Comparison of ENCODE assay signal across 9 cellular contexts in genomic region chr1:34929497-34929852, GRCh38. TPM values are rescaled to one million over a fixed set of nuclear protein-coding genes. Genes with fewer than 3 reads are reported as not detected.
DNase-seq lines count a peak whose midpoint lies in the region; ATAC-seq, FAIRE-seq and TF ChIP-seq lines count a peak whose summit lies in the region.
"Had no signal": no experiment of that assay in that cellular context is flagged by ENCODE, and none has a peak within 500 bp of the region (broad histone marks: within the 10 kb centered on the region; RNA-seq: fewer than 3 reads in every experiment).

TSS of gene DLGAP3 (minus strand) at chr1:34929650. CDS start at chr1:34905383, 24,267 bp downstream.

- no peak for TF ChIP-seq RAD21 in IMR-90 (IDR thresholded peaks at IDR 0.05; ENCODE audit: low read length)
- TF ChIP-seq RAD21 in liver (IDR thresholded peaks at IDR 0.05): no peak

- no peak within 1 kb of the TSS for H4K8ac ChIP-seq in IMR-90 (ENCODE audit: low read depth in 2 of 2, low read length in 2 of 2)

- H2AK9ac ChIP-seq in IMR-90 (replicated peaks; ENCODE audit: low read depth, low read length, poor library complexity): peak within 1 kb of the TSS; percentile 24

- no peak for TF ChIP-seq CTCF in BE2C (IDR thresholded peaks at IDR 0.05; ENCODE audit: low read depth, low read length)
- TF ChIP-seq CTCF in IMR-90 (conservative IDR thresholded peaks at IDR 0.05; ENCODE audit: low read depth, low read length): no peak
- no peak for TF ChIP-seq CTCF in liver (IDR thresholded peaks at IDR 0.05; ENCODE audit: low read depth, low read length, missing input control)

- peak within 1 kb of the TSS; percentile 24; the same call in 1 of the 2 replicates for H3K23ac ChIP-seq in IMR-90 (ENCODE audit: low read depth, low read length)

- H2BK15ac ChIP-seq in IMR-90 (ENCODE audit: low read depth, low read length): no peak within 1 kb of the TSS

- peak within 1 kb of the TSS; percentile 75 for H2AFZ ChIP-seq in IMR-90 (replicated peaks; ENCODE audit: low read length, poor library complexity)

- H3K27me3 ChIP-seq in BE2C: peaks cover 4% of the 10 kb centered on the region; the same call in 1 of the 2 replicates
- peaks cover 55% of the 10 kb centered on the region for H3K27me3 ChIP-seq in IMR-90 (ENCODE audit: control insufficient read depth, insufficient read depth, low read length)
- peaks cover 0 to 24% (median 5%) of the 10 kb centered on the region in 4 donors for H3K27me3 ChIP-seq in liver (ENCODE audit: control insufficient read depth in 4 of 4, insufficient read depth in 4 of 4, low read length in 3 of 4)

- H3K4me2 ChIP-seq in IMR-90 (ENCODE audit: low read depth, low read length): peak within 1 kb of the TSS; percentile 68; the same call in 1 of the 2 replicates

- POLR2A ChIA-PET in IMR-90 (lab: Charles Lee; ENCODE audit: unreplicated experiment): no interaction called here

- H3K18ac ChIP-seq in IMR-90 (ENCODE audit: low read depth, low read length): no peak within 1 kb of the TSS

- no peak for TF ChIP-seq POLR2A in IMR-90 (IDR thresholded peaks at IDR 0.05; ENCODE audit: low read depth, low read length)

- H3K4me1 Mint-ChIP-seq in activated T-helper 1 cell treated with anti-CD3 and anti-CD28 coated beads, Interleukin-12 subunit alpha, Interleukin-12 subunit beta, Interleukin-2, Interleukin-4 antibody, amounts not matched to agents 30 ng/mL and 10 ng/mL and 1 ng/mL, durations not matched to agents 14 hours and 24 hours and 36 hours (ENCODE audit: low read depth): peaks cover 7% of the 10 kb centered on the region

- H3K27me3 Mint-ChIP-seq in activated T-helper 1 cell treated with anti-CD3 and anti-CD28 coated beads, Interleukin-12 subunit alpha, Interleukin-12 subunit beta, Interleukin-2, Interleukin-4 antibody, amounts not matched to agents 30 ng/mL and 10 ng/mL and 1 ng/mL, durations not matched to agents 14 hours and 24 hours and 36 hours (ENCODE audit: insufficient read depth): peaks cover 68% of the 10 kb centered on the region

- no peak within 1 kb of the TSS for H3K9ac ChIP-seq in IMR-90 (ENCODE audit: low read depth, low read length)
- H3K9ac ChIP-seq in liver (ENCODE audit: low read depth in 1 of 2, low read length in 2 of 2): no peak within 1 kb of the TSS

- WGBS in IMR-90 (ENCODE audit: extremely low coverage in 2 of 2, insufficient read length in 1 of 2), 2 experiments: 0% methylated on average over 25 of the region's 50 CpGs; no CpG with 5 or more reads in 1 of the 2 experiments
- 1% methylated on average over 48 of the region's 50 CpGs for WGBS in liver

- H3K4ac ChIP-seq in IMR-90 (ENCODE audit: low read depth, low read length): no peak within 1 kb of the TSS

- H3K36me3 Mint-ChIP-seq in activated T-helper 1 cell treated with anti-CD3 and anti-CD28 coated beads, Interleukin-12 subunit alpha, Interleukin-12 subunit beta, Interleukin-2, Interleukin-4 antibody, amounts not matched to agents 30 ng/mL and 10 ng/mL and 1 ng/mL, durations not matched to agents 14 hours and 24 hours and 36 hours (ENCODE audit: low read depth): peaks cover 1% of the 10 kb centered on the region

- H3K9me1 ChIP-seq in IMR-90 (ENCODE audit: insufficient read depth, low read length): peaks cover 3% of the 10 kb centered on the region; the same call in 1 of the 2 replicates

- H3K79me1 ChIP-seq in IMR-90 (ENCODE audit: low read depth in 1 of 2, low read length in 2 of 2): no peaks in the 10 kb centered on the region

- H4K91ac ChIP-seq in IMR-90 (ENCODE audit: insufficient read depth, low read depth, low read length): no peak within 1 kb of the TSS

- H3K4me1 ChIP-seq in BE2C: no peaks in the 10 kb centered on the region
- H3K4me1 ChIP-seq in IMR-90 (ENCODE audit: control insufficient read depth, insufficient read depth, low read length): peaks cover 3% of the 10 kb centered on the region; the same call in 1 of the 2 replicates
- peaks cover 7 to 14% (median 10%) of the 10 kb centered on the region in 4 donors for H3K4me1 ChIP-seq in liver (ENCODE audit: control insufficient read depth in 4 of 4, insufficient read depth in 4 of 4, low read length in 3 of 4)

- no peak within 1 kb of the TSS for H3K27ac ChIP-seq in IMR-90 (ENCODE audit: insufficient read depth, low read length)
- no peak within 1 kb of the TSS for H3K27ac ChIP-seq in liver (ENCODE audit: low read depth in 1 of 2, low read length in 2 of 2)

- H3K9me3 ChIP-seq in BE2C: no peaks in the 10 kb centered on the region
- no peaks in the 10 kb centered on the region; the same call in 1 of the 2 replicates for H3K9me3 ChIP-seq in IMR-90 (ENCODE audit: control insufficient read depth, insufficient read depth, low read length)
- H3K9me3 ChIP-seq in liver (ENCODE audit: control insufficient read depth in 4 of 4, low read length in 3 of 4): no peaks in the 10 kb centered on the region

- CTCF ChIA-PET in IMR-90 (lab: Yijun Ruan, JAX): interaction anchor here (0.5 kb wide), 1 partner anchor 50 kb away, joined by 5 read pairs; no protein-coding TSS in a partner anchor

- peak within 1 kb of the TSS; percentile 69 for H3K4me3 ChIP-seq in BE2C (ENCODE audit: low read depth, low read length)
- H3K4me3 ChIP-seq in IMR-90 (ENCODE audit: insufficient read depth, low read depth, low read length): peak within 1 kb of the TSS; percentile 37; the same call in 1 of the 2 replicates
- H3K4me3 ChIP-seq in liver (ENCODE audit: low read depth in 1 of 3, low read length in 3 of 3): peak within 1 kb of the TSS in 2 of 3 donors; percentile 9 to 67

- H3K36me3 ChIP-seq in BE2C (no peaks in the 10 kb centered on the region), IMR-90 (ENCODE audit: control insufficient read depth, insufficient read depth, low read length) (no peaks in the 10 kb centered on the region), liver (ENCODE audit: control insufficient read depth in 4 of 4, insufficient read depth in 3 of 4, low read depth in 1 of 4, low read length in 3 of 4) (no peaks in the 10 kb centered on the region)

- H2AK5ac ChIP-seq in IMR-90 (ENCODE audit: low read depth, low read length): no peak within 1 kb of the TSS

- dilution Hi-C loops in IMR-90 (cut with HindIII; ENCODE audit: low sequenced_read_pairs, unreplicated experiment): no loop called here

- H4K5ac ChIP-seq in IMR-90 (ENCODE audit: low read depth, low read length): no peak within 1 kb of the TSS

- H4K20me1 ChIP-seq in IMR-90 (ENCODE audit: insufficient read depth, low read length): peaks cover 3% of the 10 kb centered on the region; the same call in 1 of the 2 replicates

- H2BK20ac ChIP-seq in IMR-90 (ENCODE audit: low read depth, low read length): no peak within 1 kb of the TSS

- DNase-seq in BE2C: peak; percentile 58
- no peak for DNase-seq in IMR-90
- DNase-seq in activated T-helper 1 cell treated with anti-CD3 and anti-CD28 coated beads, Interleukin-12 subunit alpha, Interleukin-12 subunit beta, Interleukin-2, Interleukin-4 antibody, amounts not matched to agents 30 ng/mL and 10 ng/mL and 1 ng/mL, durations not matched to agents 14 hours and 24 hours and 36 hours (ENCODE audit: low spot score): no peak
- DNase-seq in urothelium cell line (ENCODE audit: low spot score): peak; percentile 65
- DNase-seq in putamen (ENCODE audit: low spot score): no peak
- no peak for DNase-seq in kidney tubule cell (ENCODE audit: low spot score)

- BruUV-seq in IMR-90 (replicated peaks; lab: Mats Ljungman, UMichigan): no TSS peak

- peak within 1 kb of the TSS; percentile 78 for H3K4me3 Mint-ChIP-seq in activated T-helper 1 cell treated with anti-CD3 and anti-CD28 coated beads, Interleukin-12 subunit alpha, Interleukin-12 subunit beta, Interleukin-2, Interleukin-4 antibody, amounts not matched to agents 30 ng/mL and 10 ng/mL and 1 ng/mL, durations not matched to agents 14 hours and 24 hours and 36 hours

- in situ Hi-C loops in IMR-90 (cut with MboI; ENCODE audit: low sequenced_read_pairs): no loop called here

- no peak within 1 kb of the TSS for H3K14ac ChIP-seq in IMR-90 (replicated peaks; ENCODE audit: low read depth, low read length)

- intact Hi-C loops in IMR-90 (cut with micrococcal nuclease): no loop called here
- intact Hi-C loops in activated T-helper 1 cell treated with anti-CD3 and anti-CD28 coated beads, Interleukin-12 subunit alpha, Interleukin-12 subunit beta, Interleukin-2, Interleukin-4 antibody, amounts not matched to agents 30 ng/mL and 10 ng/mL and 1 ng/mL, durations not matched to agents 14 hours and 24 hours and 36 hours (cut with micrococcal nuclease): no loop called here

- H3K56ac ChIP-seq in IMR-90 (ENCODE audit: extremely low read depth, insufficient read depth, low read length): no peak within 1 kb of the TSS

- H3K27ac Mint-ChIP-seq in activated T-helper 1 cell treated with anti-CD3 and anti-CD28 coated beads, Interleukin-12 subunit alpha, Interleukin-12 subunit beta, Interleukin-2, Interleukin-4 antibody, amounts not matched to agents 30 ng/mL and 10 ng/mL and 1 ng/mL, durations not matched to agents 14 hours and 24 hours and 36 hours: peak within 1 kb of the TSS; percentile 24

- no peak within 1 kb of the TSS for H2BK120ac ChIP-seq in IMR-90 (ENCODE audit: low read depth, low read length)

- ATAC-seq in IMR-90 (ENCODE audit: low read depth) (peak; percentile 61), GM19351 (IDR thresholded peaks at IDR 0.05; ENCODE audit: unreplicated experiment) (no peak)
- ATAC-seq: HCT116 had no signal

- H2BK5ac ChIP-seq in IMR-90 (ENCODE audit: low read depth, low read length, poor library complexity, severe bottlenecking): no peak within 1 kb of the TSS

- H3K9me3 Mint-ChIP-seq in activated T-helper 1 cell treated with anti-CD3 and anti-CD28 coated beads, Interleukin-12 subunit alpha, Interleukin-12 subunit beta, Interleukin-2, Interleukin-4 antibody, amounts not matched to agents 30 ng/mL and 10 ng/mL and 1 ng/mL, durations not matched to agents 14 hours and 24 hours and 36 hours: no peaks in the 10 kb centered on the region

- FAIRE-seq in urothelium cell line (lab: Jason Lieb, UNC): no peak

TF ChIP-seq in liver, 16 proteins besides CTCF, POLR2A, EP300 and RAD21 (continues in another document):
- TF ChIP-seq HNF4A (conservative IDR thresholded peaks at IDR 0.05): no peak
- TF ChIP-seq EGR1 (IDR thresholded peaks at IDR 0.05; ENCODE audit: low read depth in 2 of 2): no peak
- TF ChIP-seq ATF3 (IDR thresholded peaks at IDR 0.05): no peak

RNA-seq across cellular contexts. Expression of gene DLGAP3, which starts in this region (rescaled TPM):
- polyA plus RNA-seq in BE2C (2012; ENCODE audit: insufficient read depth, insufficient read length, low read depth): 3.1 TPM
- total RNA-seq in IMR-90 (2012; rRNA removed): not detected in 2 replicates
- 0.02 and 0.10 TPM in 2 replicates for polyA plus RNA-seq in IMR-90 (2012; rRNA removed)
- polyA plus RNA-seq in IMR-90 (2012; cell fraction: cytosol; rRNA removed): 0.03 TPM in 2 replicates
- polyA plus RNA-seq in IMR-90 (2012; cell fraction: nucleus; rRNA removed; ENCODE audit: low replicate concordance): 0.01 and 0.09 TPM in 2 replicates
- total RNA-seq in activated T-helper 1 cell treated with anti-CD3 and anti-CD28 coated beads, Interleukin-12 subunit alpha, Interleukin-12 subunit beta, Interleukin-2, Interleukin-4 antibody, amounts not matched to agents 30 ng/mL and 10 ng/mL and 1 ng/mL, durations not matched to agents 14 hours and 24 hours and 36 hours: 0.65 and 0.93 TPM in 2 replicates
- under 1 TPM; 0.05 to 0.08 TPM for total RNA-seq in liver
- under 1 TPM; 0.08 to 0.19 TPM for polyA plus RNA-seq in liver

Comparison
In these comparisons a context has a peak if more than half of its experiments do, and no peak if none do; other contexts are left out.
1. Peak in ATAC-seq, H3K4me3 ChIP-seq and H3K4me2 ChIP-seq in IMR-90; RNA of the gene not detected or under 1 TPM.
2. DNase-seq: peak in BE2C (single experiment) and urothelium cell line (single experiment); none in IMR-90 (single experiment), activated T-helper 1 cell treated with anti-CD3 and anti-CD28 coated beads, Interleukin-12 subunit alpha, Interleukin-12 subunit beta, Interleukin-2, Interleukin-4 antibody, amounts not matched to agents 30 ng/mL and 10 ng/mL and 1 ng/mL, durations not matched to agents 14 hours and 24 hours and 36 hours (single experiment), putamen (single experiment) and kidney tubule cell (single experiment).
3. Peak in every context shown above with its lines, with median percentiles within 50 percentile points of each other: H3K4me3 ChIP-seq.